ENCODE assay signal across 10 cellular contexts in the genomic region with DNA sequence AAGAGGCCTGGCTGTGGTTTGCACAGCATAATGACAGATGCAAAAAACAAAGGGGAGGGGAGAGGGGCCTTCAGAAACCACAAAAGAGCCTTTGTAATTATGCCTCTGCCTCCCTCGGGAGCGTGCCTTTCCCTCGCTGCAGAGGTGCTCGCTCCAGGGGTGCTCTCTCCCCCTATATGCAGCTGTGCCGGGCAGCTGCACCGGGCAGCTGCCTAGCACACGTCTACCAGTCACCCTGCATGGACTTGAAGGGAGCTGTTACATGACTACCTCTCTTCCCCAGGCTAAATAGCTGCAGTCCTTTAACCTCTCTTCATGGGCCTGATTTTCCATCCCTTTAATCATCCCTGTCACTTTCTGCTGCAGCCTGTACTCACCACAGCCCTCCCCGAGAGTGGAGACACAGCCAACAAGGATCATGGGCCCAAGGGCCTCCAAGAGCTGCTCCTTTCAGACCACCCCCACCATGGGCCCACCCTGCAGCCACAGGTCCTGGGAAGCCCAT.
A peak's percentile ranks its signal among the peaks of the same experiment; 100 is the strongest.
DNase-seq lines count a peak whose midpoint lies in the region; FAIRE-seq and TF ChIP-seq lines count a peak whose summit lies in the region.
"Had no signal": no experiment of that assay in that cellular context is flagged by ENCODE, and none has a peak within 500 bp of the region (broad histone marks: within the 10 kb centered on the region; RNA-seq: fewer than 3 reads in every experiment).

No MANE protein-coding gene starts in this region.

- H3K4me1 Mint-ChIP-seq in astrocyte (ENCODE audit: low read depth, unreplicated experiment): peaks cover 16% of the 10 kb centered on the region
- H3K4me1 Mint-ChIP-seq in nephron progenitor cell: peaks cover 46% of the 10 kb centered on the region
- no peaks in the 10 kb centered on the region for H3K4me1 Mint-ChIP-seq in activated CD4-positive, alpha-beta T cell treated with anti-CD3 and anti-CD28 coated beads, Interleukin-2, amount 10 ng/mL, durations not matched to agents 7 days and 5 days

- no peaks in the 10 kb centered on the region for H3K9me3 Mint-ChIP-seq in astrocyte (ENCODE audit: unreplicated experiment)
- H3K9me3 Mint-ChIP-seq in nephron progenitor cell: no peaks in the 10 kb centered on the region
- no peaks in the 10 kb centered on the region for H3K9me3 Mint-ChIP-seq in activated CD4-positive, alpha-beta T cell treated with anti-CD3 and anti-CD28 coated beads, Interleukin-2, amount 10 ng/mL, durations not matched to agents 7 days and 5 days

- H3K9me3 ChIP-seq in BLaER1: 0 out of 2 replicates have a peak, but pooled peaks cover 5% of the 10 kb centered on the region
- no peaks in the 10 kb centered on the region for H3K9me3 ChIP-seq in astrocyte (ENCODE audit: insufficient read depth, low read depth, low read length)
- no peaks in the 10 kb centered on the region for H3K9me3 ChIP-seq in esophagus muscularis mucosa
- no peaks in the 10 kb centered on the region for H3K9me3 ChIP-seq in colonic mucosa
- H3K9me3 ChIP-seq in osteoblast (ENCODE audit: low read depth, low read length): no peaks in the 10 kb centered on the region

- peak; percentile 82 to 97 (median 89) for DNase-seq in NCI-H1417 (lab: John Stamatoyannopoulos, UW)
- peak; percentile 75 for DNase-seq in astrocyte (ENCODE audit: low read depth)
- DNase-seq in nephron progenitor cell: peak; percentile 14
- no peak for DNase-seq in esophagus muscularis mucosa (ENCODE audit: extremely low spot score)
- DNase-seq in colonic mucosa: no peak
- DNase-seq in activated CD4-positive, alpha-beta T cell treated with anti-CD3 and anti-CD28 coated beads, Interleukin-2, amount 10 ng/mL, durations not matched to agents 7 days and 5 days: no peak
- no peak for DNase-seq in osteoblast (ENCODE audit: insufficient read length, low spot score, missing footprints)
- DNase-seq: MM.1S; stimulated activated CD4-positive, alpha-beta T cell treated with anti-CD3 and anti-CD28 coated beads, Interleukin-1b, Interleukin-23, amount 100 ng/mL, for 48 hours had no signal

- H3K36me3 Mint-ChIP-seq in astrocyte (ENCODE audit: low read depth, unreplicated experiment) (no peaks in the 10 kb centered on the region), nephron progenitor cell (ENCODE audit: low read depth) (no peaks in the 10 kb centered on the region)
- no peaks in the 10 kb centered on the region for H3K36me3 Mint-ChIP-seq in activated CD4-positive, alpha-beta T cell treated with anti-CD3 and anti-CD28 coated beads, Interleukin-2, amount 10 ng/mL, durations not matched to agents 7 days and 5 days (ENCODE audit: low read depth)

- no peak overlapping the region for H3K27ac Mint-ChIP-seq in astrocyte (ENCODE audit: unreplicated experiment)
- peak overlapping the region; percentile 25 for H3K27ac Mint-ChIP-seq in nephron progenitor cell
- H3K27ac Mint-ChIP-seq in activated CD4-positive, alpha-beta T cell treated with anti-CD3 and anti-CD28 coated beads, Interleukin-2, amount 10 ng/mL, durations not matched to agents 7 days and 5 days: no peak overlapping the region

- H3K4me1 ChIP-seq in BLaER1 (peaks cover 44% of the 10 kb centered on the region), astrocyte (ENCODE audit: insufficient read depth, low read length) (no peaks in the 10 kb centered on the region), esophagus muscularis mucosa (peaks cover 5 to 23% (median 20%) of the 10 kb centered on the region in 4 donors), colonic mucosa (no peaks in the 10 kb centered on the region), osteoblast (ENCODE audit: insufficient read depth, low read length) (no peaks in the 10 kb centered on the region)

- peak overlapping the region; percentile 28; the same call in 1 of the 2 replicates for H3K4me3 ChIP-seq in BLaER1
- no peak overlapping the region for H3K4me3 ChIP-seq in astrocyte (ENCODE audit: insufficient read depth, low read depth, low read length)
- H3K4me3 ChIP-seq in esophagus muscularis mucosa: no peak overlapping the region
- no peak overlapping the region for H3K4me3 ChIP-seq in colonic mucosa
- no peak overlapping the region for H3K4me3 ChIP-seq in osteoblast (ENCODE audit: insufficient read depth, low read length)

- peak overlapping the region; percentile 94 for H3K4me2 ChIP-seq in BLaER1
- H3K4me2 ChIP-seq in astrocyte (ENCODE audit: low read length): no peak overlapping the region
- H3K4me2 ChIP-seq in osteoblast (ENCODE audit: insufficient read depth, low read length): no peak overlapping the region

- H3K9ac ChIP-seq in BLaER1 (peak overlapping the region; percentile 47; the same call in 1 of the 2 replicates), astrocyte (ENCODE audit: low read length) (no peak overlapping the region), colonic mucosa (ENCODE audit: low read depth in 2 of 2, low read length in 2 of 2) (no peak overlapping the region)

- H3K27ac ChIP-seq in BLaER1: peak overlapping the region; percentile 77
- H3K27ac ChIP-seq in astrocyte (ENCODE audit: low read depth, low read length): no peak overlapping the region
- no peak overlapping the region for H3K27ac ChIP-seq in esophagus muscularis mucosa (replicated peaks in 1 of 4)
- H3K27ac ChIP-seq in colonic mucosa: no peak overlapping the region
- H3K27ac ChIP-seq in osteoblast (ENCODE audit: low read depth, low read length): no peak overlapping the region

- H2AFZ ChIP-seq in astrocyte (ENCODE audit: low read depth, low read length): peak overlapping the region; percentile 4
- no peak overlapping the region for H2AFZ ChIP-seq in osteoblast (ENCODE audit: low read length)

- intact Hi-C loops in esophagus muscularis mucosa (cut with DNase I) (no loop called here), colonic mucosa (cut with DNase I) (no loop called here)

- no peak for TF ChIP-seq POLR2A in esophagus muscularis mucosa (IDR thresholded peaks at IDR 0.05; ENCODE audit: low read depth)

- H4K20me1 ChIP-seq in BLaER1: no peaks in the 10 kb centered on the region
- no peaks in the 10 kb centered on the region for H4K20me1 ChIP-seq in astrocyte (ENCODE audit: insufficient read depth, low read length)
- no peaks in the 10 kb centered on the region for H4K20me1 ChIP-seq in osteoblast (ENCODE audit: insufficient read depth, low read length)

- H3K4me3 Mint-ChIP-seq in astrocyte (ENCODE audit: unreplicated experiment) (no peak overlapping the region), nephron progenitor cell (peak overlapping the region; percentile 41)
- H3K4me3 Mint-ChIP-seq in activated CD4-positive, alpha-beta T cell treated with anti-CD3 and anti-CD28 coated beads, Interleukin-2, amount 10 ng/mL, durations not matched to agents 7 days and 5 days: no peak overlapping the region

- no peak for TF ChIP-seq CTCF in astrocyte (IDR thresholded peaks at IDR 0.05; ENCODE audit: insufficient read depth, low read depth, low read length)
- TF ChIP-seq CTCF in nephron progenitor cell (IDR thresholded peaks at IDR 0.05): no peak
- TF ChIP-seq CTCF in esophagus muscularis mucosa (IDR thresholded peaks at IDR 0.05): no peak
- TF ChIP-seq CTCF in colonic mucosa (IDR thresholded peaks at IDR 0.05): no peak
- TF ChIP-seq CTCF in osteoblast (IDR thresholded peaks at IDR 0.05; ENCODE audit: extremely low read depth, low read depth, low read length): no peak

- no peak for FAIRE-seq in astrocyte (lab: Jason Lieb, UNC)

- no peaks in the 10 kb centered on the region for H3K79me2 ChIP-seq in astrocyte (ENCODE audit: insufficient read depth, low read length)
- H3K79me2 ChIP-seq in osteoblast (ENCODE audit: insufficient read depth, low read length): no peaks in the 10 kb centered on the region

- TF ChIP-seq EP300 in esophagus muscularis mucosa (IDR thresholded peaks at IDR 0.05): no peak

- 43% methylated on average over 6 of the region's 8 CpGs for WGBS in esophagus muscularis mucosa

- H3K27me3 Mint-ChIP-seq in astrocyte (ENCODE audit: low read depth, unreplicated experiment) (peaks cover 13% of the 10 kb centered on the region), nephron progenitor cell (ENCODE audit: low read depth, poor library complexity) (peaks cover 71% of the 10 kb centered on the region)
- H3K27me3 Mint-ChIP-seq in activated CD4-positive, alpha-beta T cell treated with anti-CD3 and anti-CD28 coated beads, Interleukin-2, amount 10 ng/mL, durations not matched to agents 7 days and 5 days: peaks cover 12% of the 10 kb centered on the region

- CTCF ChIA-PET in activated CD4-positive, alpha-beta T cell treated with anti-CD3 and anti-CD28 coated beads, Interleukin-2, amount 10 ng/mL, durations not matched to agents 7 days and 5 days (lab: Charles Lee): interaction anchor here (1.4 to 3.3 kb wide), 2 partner anchors 9 to 16 kb away, joined by 3 to 19 read pairs; no protein-coding TSS in a partner anchor

- H3K36me3 ChIP-seq in BLaER1 (no peaks in the 10 kb centered on the region), astrocyte (ENCODE audit: insufficient read depth, low read length) (no peaks in the 10 kb centered on the region), esophagus muscularis mucosa (no peaks in the 10 kb centered on the region), colonic mucosa (no peaks in the 10 kb centered on the region), osteoblast (ENCODE audit: insufficient read depth, low read length) (no peaks in the 10 kb centered on the region)

- POLR2A ChIA-PET in activated CD4-positive, alpha-beta T cell treated with anti-CD3 and anti-CD28 coated beads, Interleukin-2, amount 10 ng/mL, durations not matched to agents 7 days and 5 days (lab: Charles Lee): no interaction called here

- H3K27me3 ChIP-seq in BLaER1 (no peaks in the 10 kb centered on the region), astrocyte (ENCODE audit: insufficient read depth, low read length) (no peaks in the 10 kb centered on the region), esophagus muscularis mucosa (no peaks in the 10 kb centered on the region), colonic mucosa (no peaks in the 10 kb centered on the region), osteoblast (ENCODE audit: insufficient read depth, low read length) (peaks cover 5% of the 10 kb centered on the region)

Comparison
In these comparisons a context has a peak if more than half of its experiments do, and no peak if none do; other contexts are left out.
1. DNase-seq: peak in NCI-H1417 (3 of 3), astrocyte (single experiment) and nephron progenitor cell (single experiment); none in esophagus muscularis mucosa (single experiment), colonic mucosa (single experiment), activated CD4-positive, alpha-beta T cell treated with anti-CD3 and anti-CD28 coated beads, Interleukin-2, amount 10 ng/mL, durations not matched to agents 7 days and 5 days (single experiment) and osteoblast (single experiment).